Comparison of ENCODE assay signal across 16 cellular contexts in genomic region chr9:114909657-114910056, GRCh38. TPM values are rescaled to one million over a fixed set of nuclear protein-coding genes. Genes with fewer than 3 reads are reported as not detected.
DNase-seq lines count a peak whose midpoint lies in the region; ATAC-seq and TF ChIP-seq lines count a peak whose summit lies in the region.
"Had no signal": no experiment of that assay in that cellular context is flagged by ENCODE, and none has a peak within 500 bp of the region (broad histone marks: within the 10 kb centered on the region; RNA-seq: fewer than 3 reads in every experiment).

No MANE protein-coding gene starts in this region.

- H3K27me3 Mint-ChIP-seq in T-helper 1 cell treated with Interleukin-12 subunit alpha and Interleukin-12 subunit beta and Interleukin-4 antibody, amounts not matched to agents 30 μg/mL and 1 μg/mL, for 36 hours (ENCODE audit: low read depth): no peaks in the 10 kb centered on the region
- H3K27me3 Mint-ChIP-seq in activated CD4-positive, alpha-beta memory T cell treated with anti-CD3 and anti-CD28 coated beads, Interleukin-2, amount 10 ng/mL, durations not matched to agents 7 days and 5 days: no peaks in the 10 kb centered on the region
- no peaks in the 10 kb centered on the region for H3K27me3 Mint-ChIP-seq in naive thymus-derived CD4-positive, alpha-beta T cell
- H3K27me3 Mint-ChIP-seq in type B pancreatic cell: peaks cover 4% of the 10 kb centered on the region

- intact Hi-C loops in naive thymus-derived CD4-positive, alpha-beta T cell (cut with micrococcal nuclease): loop anchor here (1.0 to 10.0 kb wide), 9 partner anchors 10 to 613 kb away; partner anchors contain the start of genes AKNA (in 1 of the 2), ATP6V1G1 (in 1 of the 2) and WHRN (in 1 of the 2)
- intact Hi-C loops in tibial artery (cut with DNase I; ENCODE audit: low total_unique reads): loop anchor here (5.0 kb wide), 2 partner anchors 103 to 172 kb away; no protein-coding TSS in a partner anchor

- H3K27me3 ChIP-seq in naive thymus-derived CD4-positive, alpha-beta T cell (ENCODE audit: control insufficient read depth in 2 of 2, insufficient read depth in 2 of 2, low read length in 2 of 2): no peaks in the 10 kb centered on the region
- no peaks in the 10 kb centered on the region for H3K27me3 ChIP-seq in tibial artery
- H3K27me3 ChIP-seq: pancreas, upper lobe of right lung had no signal

- H3K27ac Mint-ChIP-seq in T-helper 1 cell treated with Interleukin-12 subunit alpha and Interleukin-12 subunit beta and Interleukin-4 antibody, amounts not matched to agents 30 μg/mL and 1 μg/mL, for 36 hours: peak overlapping the region; percentile 99
- peak overlapping the region; percentile 92 for H3K27ac Mint-ChIP-seq in activated CD4-positive, alpha-beta memory T cell treated with anti-CD3 and anti-CD28 coated beads, Interleukin-2, amount 10 ng/mL, durations not matched to agents 7 days and 5 days
- H3K27ac Mint-ChIP-seq in naive thymus-derived CD4-positive, alpha-beta T cell: peak overlapping the region; percentile 59 to 96 (median 87)
- no peak overlapping the region for H3K27ac Mint-ChIP-seq in type B pancreatic cell

- CTCF ChIA-PET in activated CD4-positive, alpha-beta memory T cell treated with anti-CD3 and anti-CD28 coated beads, Interleukin-2, amount 10 ng/mL, durations not matched to agents 7 days and 5 days (lab: Charles Lee): interaction anchor here (0.9 to 8.6 kb wide), 12 partner anchors 12 to 504 kb away, joined by 3 to 167 read pairs (median 12); partner anchors contain the start of genes TEX48 and TNFSF8
- CTCF ChIA-PET in naive thymus-derived CD4-positive, alpha-beta T cell (lab: Charles Lee): interaction anchor here (0.5 to 8.0 kb wide), 12 partner anchors 11 to 1854 kb away, joined by 3 to 151 read pairs (median 8); partner anchors contain the start of gene TNFSF8

- H3K4me3 ChIP-seq in naive thymus-derived CD4-positive, alpha-beta T cell (ENCODE audit: low read length): no peak overlapping the region
- H3K4me3 ChIP-seq in tibial artery: no peak overlapping the region
- H3K4me3 ChIP-seq: pancreas, upper lobe of right lung had no signal

- POLR2A ChIA-PET in activated CD4-positive, alpha-beta memory T cell treated with anti-CD3 and anti-CD28 coated beads, Interleukin-2, amount 10 ng/mL, durations not matched to agents 7 days and 5 days (lab: Charles Lee): interaction anchor here (0.6 to 21.7 kb wide), 17 partner anchors 10 to 322 kb away, joined by 3 to 373 read pairs (median 6); partner anchors contain the start of genes ATP6V1G1, TEX48, TMEM268 and TNFSF8
- POLR2A ChIA-PET in naive thymus-derived CD4-positive, alpha-beta T cell (lab: Charles Lee): interaction anchor here (0.5 to 5.1 kb wide), 5 partner anchors 9 to 229 kb away, joined by 3 to 25 read pairs (median 4); no protein-coding TSS in a partner anchor

- H3K9me3 ChIP-seq in naive thymus-derived CD4-positive, alpha-beta T cell (ENCODE audit: control insufficient read depth in 2 of 3, low read length in 3 of 3): no peaks in the 10 kb centered on the region
- H3K9me3 ChIP-seq in tibial artery: no peaks in the 10 kb centered on the region
- H3K9me3 ChIP-seq: pancreas, upper lobe of right lung had no signal

- H3K27ac ChIP-seq in naive thymus-derived CD4-positive, alpha-beta T cell (ENCODE audit: low read depth, low read length): no peak overlapping the region
- H3K27ac ChIP-seq in tibial artery: no peak overlapping the region
- H3K27ac ChIP-seq: upper lobe of right lung had no signal

- peaks cover 43 to 55% of the 10 kb centered on the region in 2 donors for H3K4me1 ChIP-seq in naive thymus-derived CD4-positive, alpha-beta T cell (ENCODE audit: control insufficient read depth in 2 of 2, insufficient read depth in 2 of 2, low read length in 2 of 2)
- H3K4me1 ChIP-seq in tibial artery: no peaks in the 10 kb centered on the region
- H3K4me1 ChIP-seq: pancreas had no signal

- H3K9me3 Mint-ChIP-seq in T-helper 1 cell treated with Interleukin-12 subunit alpha and Interleukin-12 subunit beta and Interleukin-4 antibody, amounts not matched to agents 30 μg/mL and 1 μg/mL, for 36 hours: no peaks in the 10 kb centered on the region
- H3K9me3 Mint-ChIP-seq in activated CD4-positive, alpha-beta memory T cell treated with anti-CD3 and anti-CD28 coated beads, Interleukin-2, amount 10 ng/mL, durations not matched to agents 7 days and 5 days: no peaks in the 10 kb centered on the region
- no peaks in the 10 kb centered on the region for H3K9me3 Mint-ChIP-seq in naive thymus-derived CD4-positive, alpha-beta T cell
- H3K9me3 Mint-ChIP-seq in type B pancreatic cell: no peaks in the 10 kb centered on the region

- DNase-seq in T-helper 1 cell (no peak), type B pancreatic cell (ENCODE audit: extremely low spot score, unreplicated experiment) (no peak), tibial artery (no peak), putamen (ENCODE audit: low spot score) (no peak)
- no peak for DNase-seq in activated CD4-positive, alpha-beta memory T cell treated with anti-CD3 and anti-CD28 coated beads, Interleukin-2, amount 10 ng/mL, durations not matched to agents 7 days and 5 days
- DNase-seq in naive thymus-derived CD4-positive, alpha-beta T cell: no peak
- DNase-seq: activated CD4-positive, CD25-positive, alpha-beta regulatory T cell treated with anti-CD3 and anti-CD28 coated beads, Interleukin-2, amount 50 U/mL, for 72 hours; central memory CD4-positive, alpha-beta T cell; H7; KBM-7; pancreas; stimulated activated CD4-positive, alpha-beta T cell treated with anti-CD3 and anti-CD28 coated beads, Interleukin-12 subunit alpha, Interleukin-12 subunit beta, amount 100 ng/mL, for 4 hours; upper lobe of right lung had no signal

- peak overlapping the region; percentile 74 for H3K4me3 Mint-ChIP-seq in T-helper 1 cell treated with Interleukin-12 subunit alpha and Interleukin-12 subunit beta and Interleukin-4 antibody, amounts not matched to agents 30 μg/mL and 1 μg/mL, for 36 hours
- no peak overlapping the region for H3K4me3 Mint-ChIP-seq in activated CD4-positive, alpha-beta memory T cell treated with anti-CD3 and anti-CD28 coated beads, Interleukin-2, amount 10 ng/mL, durations not matched to agents 7 days and 5 days
- peak overlapping the region in 8 of 10 donors; percentile 18 to 79 (median 66) for H3K4me3 Mint-ChIP-seq in naive thymus-derived CD4-positive, alpha-beta T cell
- H3K4me3 Mint-ChIP-seq in type B pancreatic cell: no peak overlapping the region

- TF ChIP-seq CTCF in type B pancreatic cell (conservative IDR thresholded peaks at IDR 0.05) (no peak), tibial artery (IDR thresholded peaks at IDR 0.05) (no peak)

- peaks cover 0 to 14% (median 9%) of the 10 kb centered on the region in 3 experiments for H3K36me3 ChIP-seq in naive thymus-derived CD4-positive, alpha-beta T cell (ENCODE audit: control insufficient read depth in 2 of 3, insufficient read depth in 3 of 3, low read length in 3 of 3)
- H3K36me3 ChIP-seq in tibial artery: no peaks in the 10 kb centered on the region
- H3K36me3 ChIP-seq: pancreas, upper lobe of right lung had no signal

- peaks cover 87% of the 10 kb centered on the region for H3K36me3 Mint-ChIP-seq in T-helper 1 cell treated with Interleukin-12 subunit alpha and Interleukin-12 subunit beta and Interleukin-4 antibody, amounts not matched to agents 30 μg/mL and 1 μg/mL, for 36 hours (ENCODE audit: low read depth)
- peaks cover 91% of the 10 kb centered on the region for H3K36me3 Mint-ChIP-seq in activated CD4-positive, alpha-beta memory T cell treated with anti-CD3 and anti-CD28 coated beads, Interleukin-2, amount 10 ng/mL, durations not matched to agents 7 days and 5 days (ENCODE audit: low read depth)
- peaks cover 0 to 84% (median 21%) of the 10 kb centered on the region in 5 donors for H3K36me3 Mint-ChIP-seq in naive thymus-derived CD4-positive, alpha-beta T cell
- H3K36me3 Mint-ChIP-seq in type B pancreatic cell: no peaks in the 10 kb centered on the region

- peaks cover 83% of the 10 kb centered on the region for H3K4me1 Mint-ChIP-seq in T-helper 1 cell treated with Interleukin-12 subunit alpha and Interleukin-12 subunit beta and Interleukin-4 antibody, amounts not matched to agents 30 μg/mL and 1 μg/mL, for 36 hours (ENCODE audit: low read depth)
- peaks cover 89% of the 10 kb centered on the region for H3K4me1 Mint-ChIP-seq in activated CD4-positive, alpha-beta memory T cell treated with anti-CD3 and anti-CD28 coated beads, Interleukin-2, amount 10 ng/mL, durations not matched to agents 7 days and 5 days
- peaks cover 41 to 92% (median 81%) of the 10 kb centered on the region in 7 donors for H3K4me1 Mint-ChIP-seq in naive thymus-derived CD4-positive, alpha-beta T cell
- H3K4me1 Mint-ChIP-seq in type B pancreatic cell (ENCODE audit: unreplicated experiment): peaks cover 33% of the 10 kb centered on the region

- ATAC-seq in GM21526 (IDR thresholded peaks at IDR 0.05; ENCODE audit: low FRiP score, unreplicated experiment): peak; percentile 42
- ATAC-seq in naive thymus-derived CD4-positive, alpha-beta T cell: no peak
- ATAC-seq: pancreas, upper lobe of right lung had no signal

RNA-seq across cellular contexts. Expression of gene TNFSF8, which starts 20.7 kb away (rescaled TPM):
- 10 to 100 TPM; 34.6 to 34.8 TPM for total RNA-seq in activated CD4-positive, alpha-beta memory T cell treated with anti-CD3 and anti-CD28 coated beads, Interleukin-2, amount 10 ng/mL, durations not matched to agents 7 days and 5 days
- total RNA-seq in naive thymus-derived CD4-positive, alpha-beta T cell: 100 to 1,000 TPM in 1 of 5 experiments, 10 to 100 TPM in 4; 19.3 to 129 (median 31.5) TPM
- 10 to 100 TPM; 35.4 to 86.2 TPM for polyA plus RNA-seq in naive thymus-derived CD4-positive, alpha-beta T cell
- total RNA-seq in type B pancreatic cell (ENCODE audit: low replicate concordance): 0.19 and 0.43 TPM in 2 replicates
- total RNA-seq: glomerular endothelial cell, H7 had no signal

Comparison
In these comparisons a context has a peak if more than half of its experiments do, and no peak if none do; other contexts are left out.
1. H3K4me3 Mint-ChIP-seq: peak in T-helper 1 cell treated with Interleukin-12 subunit alpha and Interleukin-12 subunit beta and Interleukin-4 antibody, amounts not matched to agents 30 μg/mL and 1 μg/mL, for 36 hours (single experiment) and naive thymus-derived CD4-positive, alpha-beta T cell (8 of 10); none in activated CD4-positive, alpha-beta memory T cell treated with anti-CD3 and anti-CD28 coated beads, Interleukin-2, amount 10 ng/mL, durations not matched to agents 7 days and 5 days (single experiment) and type B pancreatic cell (single experiment).
2. RNA of gene TNFSF8, which starts 20.7 kb away (total RNA-seq): 34.6 to 34.8 TPM in activated CD4-positive, alpha-beta memory T cell treated with anti-CD3 and anti-CD28 coated beads, Interleukin-2, amount 10 ng/mL, durations not matched to agents 7 days and 5 days and 19.3 to 129 TPM in naive thymus-derived CD4-positive, alpha-beta T cell; 0.19 to 0.43 TPM in type B pancreatic cell; every median in the first group is over 10 times any median in the second.